Comparison of ENCODE assay signal across 18 cellular contexts in genomic region chr10:34320265-34320664, GRCh38.
A peak's percentile ranks its signal among the peaks of the same experiment; 100 is the strongest.
DNase-seq lines count a peak whose midpoint lies in the region; ATAC-seq, FAIRE-seq and TF ChIP-seq lines count a peak whose summit lies in the region.
"Had no signal": no experiment of that assay in that cellular context is flagged by ENCODE, and none has a peak within 500 bp of the region (broad histone marks: within the 10 kb centered on the region; RNA-seq: fewer than 3 reads in every experiment).

No MANE protein-coding gene starts in this region.

- peak overlapping the region; percentile 25 for H3K4me2 ChIP-seq in keratinocyte (ENCODE audit: control insufficient read depth, extremely low read depth, insufficient read depth, low read depth, low read length)
- H3K4me2 ChIP-seq in OCI-LY7 (ENCODE audit: low read length): no peak overlapping the region

- DNase-seq in EH (ENCODE audit: low read depth) (peak; percentile 23), NCI-H2081 (lab: John Stamatoyannopoulos, UW) (peak; percentile 52 to 81), RWPE2 (ENCODE audit: low spot score) (no peak), keratinocyte (ENCODE audit: low read depth, low spot score) (no peak), OCI-LY7 (ENCODE audit: low spot score) (no peak), left cardiac atrium (no peak)
- DNase-seq: activated CD4-positive, alpha-beta T cell treated with anti-CD3 and anti-CD28 coated beads for 36 hours; activated naive CD4-positive, alpha-beta T cell treated with anti-CD3 and anti-CD28 coated beads for 36 hours; H9; hypothalamus; NCI-H187 treated with DMSO at 0.1 percent for 48 hours had no signal

- H2AFZ ChIP-seq in keratinocyte (ENCODE audit: control insufficient read depth, low read length) (no peak overlapping the region), OCI-LY7 (ENCODE audit: low read length) (no peak overlapping the region)
- H2AFZ ChIP-seq: parathyroid adenoma had no signal

- H3K4me1 ChIP-seq in RWPE2 (ENCODE audit: insufficient read depth, poor library complexity, severe bottlenecking) (peaks cover 17% of the 10 kb centered on the region), keratinocyte (ENCODE audit: control insufficient read depth, extremely low read depth, insufficient read depth, low read length) (peaks cover 14% of the 10 kb centered on the region), OCI-LY7 (ENCODE audit: insufficient read depth, low read length, poor library complexity, severe bottlenecking) (no peaks in the 10 kb centered on the region)
- H3K4me1 ChIP-seq: parathyroid adenoma had no signal

- FAIRE-seq in keratinocyte (lab: Jason Lieb, UNC): no peak
- FAIRE-seq: D721Med, HTR-8/SVneo had no signal

- H3K27ac ChIP-seq in RWPE2 (ENCODE audit: poor library complexity, severe bottlenecking): peak overlapping the region; percentile 76
- no peak overlapping the region for H3K27ac ChIP-seq in keratinocyte (ENCODE audit: control insufficient read depth, insufficient read depth, low read length)
- H3K27ac ChIP-seq in OCI-LY7 (ENCODE audit: low read depth, low read length, poor library complexity, severe bottlenecking): no peak overlapping the region
- H3K27ac ChIP-seq: parathyroid adenoma had no signal

- H3K27me3 ChIP-seq in RWPE2 (ENCODE audit: insufficient read depth, poor library complexity, severe bottlenecking): no peaks in the 10 kb centered on the region
- no peaks in the 10 kb centered on the region for H3K27me3 ChIP-seq in keratinocyte (ENCODE audit: control insufficient read depth, extremely low read depth, insufficient read depth, low read length)
- H3K27me3 ChIP-seq: SJCRH30 had no signal

- no peak overlapping the region for H3K4me3 ChIP-seq in RWPE2 (ENCODE audit: severe bottlenecking)
- H3K4me3 ChIP-seq in keratinocyte (ENCODE audit: control insufficient read depth in 2 of 3, extremely low read depth in 1 of 3, insufficient read depth in 2 of 3, low read depth in 1 of 3, low read length in 3 of 3): no peak overlapping the region
- H3K4me3 ChIP-seq in OCI-LY7 (ENCODE audit: low read depth, low read length, poor library complexity, severe bottlenecking): no peak overlapping the region
- H3K4me3 ChIP-seq: SJCRH30, skin epidermis had no signal

- POLR2A ChIA-PET in OCI-LY7 (lab: Charles Lee): interaction anchor here (1.0 to 1.7 kb wide), 2 partner anchors 17 to 287 kb away, joined by 3 read pairs; no protein-coding TSS in a partner anchor

- H3K79me2 ChIP-seq in keratinocyte (ENCODE audit: control insufficient read depth, insufficient read depth, low read length): no peaks in the 10 kb centered on the region
- no peaks in the 10 kb centered on the region for H3K79me2 ChIP-seq in OCI-LY7 (ENCODE audit: insufficient read depth, low read depth, low read length)
- H3K79me2 ChIP-seq: parathyroid adenoma had no signal

- H3K36me3 ChIP-seq in RWPE2 (ENCODE audit: low read depth) (peaks cover 12% of the 10 kb centered on the region; the same call in 1 of the 2 replicates), keratinocyte (ENCODE audit: control insufficient read depth in 2 of 2, extremely low read depth in 1 of 2, insufficient read depth in 2 of 2, low read length in 2 of 2) (peaks cover 2 to 8% of the 10 kb centered on the region in 2 experiments), OCI-LY7 (ENCODE audit: insufficient read depth, low read length) (no peaks in the 10 kb centered on the region)

- dilution Hi-C loops in keratinocyte (cut with MboI; ENCODE audit: extremely low pct_ligation_motif_present, low sequenced_read_pairs): no loop called here

- H3K9ac ChIP-seq in keratinocyte (ENCODE audit: control insufficient read depth, extremely low read depth, insufficient read depth, low read length): no peak overlapping the region
- H3K9ac ChIP-seq: parathyroid adenoma had no signal

- H3K9me3 ChIP-seq in RWPE2 (ENCODE audit: severe bottlenecking) (no peaks in the 10 kb centered on the region), keratinocyte (ENCODE audit: control insufficient read depth, low read depth, low read length) (no peaks in the 10 kb centered on the region), OCI-LY7 (ENCODE audit: low read length) (no peaks in the 10 kb centered on the region)
- H3K9me3 ChIP-seq: SJCRH30 had no signal

- ATAC-seq in RWPE2 (ENCODE audit: low read depth) (no peak), HG02973 (IDR thresholded peaks at IDR 0.05; ENCODE audit: unreplicated experiment) (no peak), HG03460 (IDR thresholded peaks at IDR 0.05; ENCODE audit: unreplicated experiment) (no peak), left cardiac atrium (no peak)
- ATAC-seq: activated CD4-positive, alpha-beta T cell treated with anti-CD3 and anti-CD28 coated beads for 36 hours had no signal

- no peaks in the 10 kb centered on the region for H3K9me2 ChIP-seq in OCI-LY7 (ENCODE audit: insufficient read depth, low read length)

- no TSS peak for BruUV-seq in OCI-LY7 (replicated peaks; lab: Mats Ljungman, UMichigan)

- H4K20me1 ChIP-seq in keratinocyte (ENCODE audit: control insufficient read depth, extremely low read depth, insufficient read depth, low read length) (no peaks in the 10 kb centered on the region), OCI-LY7 (ENCODE audit: insufficient read depth, low read length) (no peaks in the 10 kb centered on the region)

- intact Hi-C loops in OCI-LY7 (cut with micrococcal nuclease; ENCODE audit: unreplicated experiment): no loop called here
- intact Hi-C loops in left cardiac atrium (cut with DNase I): no loop called here

- CTCF ChIA-PET in OCI-LY7 (lab: Charles Lee; ENCODE audit: unreplicated experiment): no interaction called here

- H3K9me1 ChIP-seq in keratinocyte (ENCODE audit: control insufficient read depth, extremely low read depth, insufficient read depth, low read length): peaks cover 2% of the 10 kb centered on the region

- TF ChIP-seq CTCF in RWPE2 (IDR thresholded peaks at IDR 0.05; ENCODE audit: poor library complexity, severe bottlenecking) (no peak), keratinocyte (optimal IDR thresholded peaks at IDR 0.05 in 1 of 3, IDR thresholded peaks at IDR 0.05 in 1 of 3, conservative IDR thresholded peaks at IDR 0.05 in 1 of 3; ENCODE audit: extremely low read depth in 1 of 3, insufficient read depth in 2 of 3, low read length in 3 of 3) (no peak), OCI-LY7 (conservative IDR thresholded peaks at IDR 0.05; ENCODE audit: low read length) (no peak)

Comparison
In these comparisons a context has a peak if more than half of its experiments do, and no peak if none do; other contexts are left out.
1. DNase-seq: peak in EH (single experiment) and NCI-H2081 (2 of 2); none in RWPE2 (single experiment), keratinocyte (single experiment), OCI-LY7 (single experiment) and left cardiac atrium (single experiment).